In genomic region chr11:46390331-46391171, GRCh38 we compare ENCODE assay signal across 9 cellular contexts. TPM values are rescaled to one million over a fixed set of nuclear protein-coding genes. Genes with fewer than 3 reads are reported as not detected.
DNase-seq lines count a peak whose midpoint lies in the region; ATAC-seq and TF ChIP-seq lines count a peak whose summit lies in the region.
"Had no signal": no experiment of that assay in that cellular context is flagged by ENCODE, and none has a peak within 500 bp of the region (broad histone marks: within the 10 kb centered on the region; RNA-seq: fewer than 3 reads in every experiment).

No MANE protein-coding gene starts in this region.

- no peaks in the 10 kb centered on the region for H3K79me2 ChIP-seq in mammary epithelial cell (ENCODE audit: insufficient read depth, low read length)

- peak; percentile 33 for DNase-seq in DMS79 treated with DMSO at 0.1 percent for 48 hours (lab: John Stamatoyannopoulos, UW)
- no peak for DNase-seq in mammary epithelial cell
- DNase-seq in neural crest cell (ENCODE audit: low read depth, low spot score) = no peak
- no peak for DNase-seq in SKM-1 (lab: John Stamatoyannopoulos, UW; ENCODE audit: unreplicated experiment)
- no peak for DNase-seq in tibial artery
- DNase-seq: activated effector memory CD4-positive, alpha-beta T cell treated with anti-CD3 and anti-CD28 coated beads, Interleukin-2, amount 50 U/mL, for 16 hours; KG1 had no signal

- no peak overlapping the region for H2AFZ ChIP-seq in mammary epithelial cell (ENCODE audit: low read depth, low read length)

- no peak for ATAC-seq in GM21619 (IDR thresholded peaks at IDR 0.05; ENCODE audit: unreplicated experiment)

- H3K4me1 ChIP-seq in HUES64 (ENCODE audit: insufficient read depth, low read length) (peaks cover 16% of the 10 kb centered on the region), mammary epithelial cell (ENCODE audit: insufficient read depth, low read length) (peaks cover 28% of the 10 kb centered on the region), tibial artery (peaks cover 7 to 43% (median 35%) of the 10 kb centered on the region in 4 donors)

- peaks cover 75% of the 10 kb centered on the region for H3K27me3 Mint-ChIP-seq in neural crest cell (ENCODE audit: low read depth)

- H3K27ac Mint-ChIP-seq in neural crest cell (ENCODE audit: unreplicated experiment) = no peak overlapping the region

- CTCF ChIA-PET in mammary epithelial cell (lab: Charles Lee; ENCODE audit: low non-redundant PET) = interaction anchor here (0.6 kb wide), 1 partner anchor 139 kb away, joined by 4 read pairs; no protein-coding TSS in a partner anchor

- TF ChIP-seq CTCF in mammary epithelial cell (conservative IDR thresholded peaks at IDR 0.05 in 1 of 2, IDR thresholded peaks at IDR 0.05 in 1 of 2; ENCODE audit: extremely low read depth in 1 of 2, insufficient read depth in 1 of 2, low read depth in 1 of 2, low read length in 2 of 2) (no peak), neural crest cell (conservative IDR thresholded peaks at IDR 0.05) (no peak), tibial artery (IDR thresholded peaks at IDR 0.05) (no peak)

- H3K9ac ChIP-seq in HUES64 (ENCODE audit: low read depth, low read length) = no peak overlapping the region
- H3K9ac ChIP-seq in mammary epithelial cell (ENCODE audit: insufficient read depth, low read length) = no peak overlapping the region

- peak overlapping the region; percentile 74 for H3K4me3 Mint-ChIP-seq in neural crest cell

- 9% methylated on average over 49 of the region's 49 CpGs for WGBS in HUES64
- 30% methylated on average over 19 of the region's 49 CpGs for WGBS in mammary epithelial cell (ENCODE audit: low coverage, missing lambda C conversion rate)

- BruUV-seq in mammary epithelial cell (replicated peaks; lab: Mats Ljungman, UMichigan) = no TSS peak

- H3K36me3 ChIP-seq in HUES64 (ENCODE audit: insufficient read depth, low read length) = no peaks in the 10 kb centered on the region
- no peaks in the 10 kb centered on the region for H3K36me3 ChIP-seq in mammary epithelial cell (ENCODE audit: insufficient read depth, low read length)
- peaks cover 0 to under 1% (median 0%) of the 10 kb centered on the region in 3 donors for H3K36me3 ChIP-seq in tibial artery

- H3K9me3 ChIP-seq in HUES64 (ENCODE audit: insufficient read depth, low read depth, low read length) (no peaks in the 10 kb centered on the region), mammary epithelial cell (replicated peaks; ENCODE audit: insufficient read depth, low read length) (no peaks in the 10 kb centered on the region), tibial artery (no peaks in the 10 kb centered on the region)

- H3K4me1 Mint-ChIP-seq in neural crest cell = peaks cover 18% of the 10 kb centered on the region

- intact Hi-C loops in mammary epithelial cell (cut with micrococcal nuclease) = no loop called here
- intact Hi-C loops in tibial artery (cut with DNase I; ENCODE audit: low total_unique reads) = loop anchor here (10.0 kb wide), 2 partner anchors 144 to 224 kb away; partner anchors contain the start of genes ATG13 and HARBI1

- H4K20me1 ChIP-seq in mammary epithelial cell (ENCODE audit: insufficient read depth, low read length) = no peaks in the 10 kb centered on the region

- H3K9me3 Mint-ChIP-seq in neural crest cell = no peaks in the 10 kb centered on the region

- H3K4me2 ChIP-seq in mammary epithelial cell (ENCODE audit: insufficient read depth, low read depth, low read length) = peak overlapping the region; percentile 99

- H3K27ac ChIP-seq in HUES64 (ENCODE audit: low read depth, low read length) (no peak overlapping the region), mammary epithelial cell (ENCODE audit: insufficient read depth, low read depth, low read length) (no peak overlapping the region), tibial artery (no peak overlapping the region)

- in situ Hi-C loops in mammary epithelial cell (cut with MboI; ENCODE audit: low sequenced_read_pairs in 2 of 2) = loop anchor here in 1 of 2 donors (10.0 kb wide), 1 partner anchor 144 kb away; no protein-coding TSS in a partner anchor

- dilution Hi-C loops in mammary epithelial cell (cut with HindIII; ENCODE audit: low sequenced_read_pairs) = no loop called here

- H3K36me3 Mint-ChIP-seq in neural crest cell (ENCODE audit: low read depth) = no peaks in the 10 kb centered on the region

- H3K4me3 ChIP-seq in HUES64 (ENCODE audit: low read length) (peak overlapping the region; percentile 60), mammary epithelial cell (replicated peaks in 1 of 3; ENCODE audit: insufficient read depth in 1 of 3, low read depth in 2 of 3, low read length in 3 of 3) (no peak overlapping the region), tibial artery (no peak overlapping the region)

- H3K27me3 ChIP-seq in HUES64 (ENCODE audit: insufficient read depth, low read length) = peaks cover 79% of the 10 kb centered on the region
- H3K27me3 ChIP-seq in mammary epithelial cell (ENCODE audit: insufficient read depth, low read length) = peaks cover 13% of the 10 kb centered on the region
- H3K27me3 ChIP-seq in tibial artery = peaks cover 3 to 69% of the 10 kb centered on the region in 2 donors

RNA-seq across cellular contexts. Expression of gene CHRM4, which starts 1.0 kb away (rescaled TPM):
- polyA plus RNA-seq in HUES64 (2013, experiment 1 of 2) = 0.20 TPM
- 0.25 TPM for polyA plus RNA-seq in HUES64 (2013, experiment 2 of 2)
- total RNA-seq in mammary epithelial cell (under 1 TPM in 1 of 2 donors, not detected in 1; 0.17 TPM), neural crest cell (0.37 and 0.39 TPM in 2 replicates)
- 0.03 TPM for polyA plus RNA-seq in mammary epithelial cell
- polyA minus RNA-seq in mammary epithelial cell = not detected

RNA-seq across cellular contexts. Expression of gene MDK, which starts 9.1 kb away (rescaled TPM):
- 605 TPM for polyA plus RNA-seq in HUES64 (2013, experiment 1 of 2)
- polyA plus RNA-seq in HUES64 (2013, experiment 2 of 2) = 719 TPM
- total RNA-seq in mammary epithelial cell (1 to 10 TPM; 2.3 to 2.4 TPM), neural crest cell (781 and 821 TPM in 2 replicates)
- polyA plus RNA-seq in mammary epithelial cell = 2.1 TPM
- polyA minus RNA-seq in mammary epithelial cell = not detected

RNA-seq across cellular contexts. Expression of gene DGKZ, which starts 43.3 kb away (rescaled TPM):
- 51.0 TPM for polyA plus RNA-seq in HUES64 (2013, experiment 1 of 2)
- 50.1 TPM for polyA plus RNA-seq in HUES64 (2013, experiment 2 of 2)
- total RNA-seq in mammary epithelial cell (10 to 100 TPM; 80.7 to 83.6 TPM), neural crest cell (54.4 and 60.1 TPM in 2 replicates)
- polyA plus RNA-seq in mammary epithelial cell = 71.3 TPM
- polyA minus RNA-seq in mammary epithelial cell = 90.3 TPM

Comparison
In these comparisons a context has a peak if more than half of its experiments do, and no peak if none do; other contexts are left out.
1. RNA of gene MDK, which starts 9.1 kb away (total RNA-seq): 781 to 821 TPM in neural crest cell; 2.3 to 2.4 TPM in mammary epithelial cell; every median in the first group is over 100 times any median in the second.